17 cellular contexts compared by ENCODE assay signal in the genomic region with DNA sequence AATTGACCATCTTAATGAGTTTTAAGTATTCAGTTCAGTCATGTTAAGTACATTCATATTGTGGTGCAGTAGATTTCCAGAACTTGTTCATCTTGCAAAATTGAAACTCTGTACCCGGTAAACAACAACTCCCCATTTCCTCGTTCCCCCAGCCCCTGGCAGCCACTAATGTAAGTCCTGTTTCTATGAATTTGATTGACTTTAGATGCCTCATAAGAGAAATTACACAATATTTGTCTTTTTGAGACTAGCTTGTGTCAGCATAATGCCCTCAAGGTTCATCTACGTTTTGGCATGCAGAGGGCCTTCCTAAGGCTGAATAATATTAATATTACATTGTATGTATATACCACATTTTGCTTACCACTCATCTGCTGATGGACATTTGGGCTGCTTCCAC.
"Had no signal": no experiment of that assay in that cellular context is flagged by ENCODE, and none has a peak within 500 bp of the region (broad histone marks: within the 10 kb centered on the region; RNA-seq: fewer than 3 reads in every experiment).

No MANE protein-coding gene starts in this region.

- ATAC-seq: gastroesophageal sphincter, left ventricle myocardium superior, T-cell had no signal

- H3K4me3 Mint-ChIP-seq: activated T-helper 1 cell treated with anti-CD3 and anti-CD28 coated beads, Interleukin-12 subunit alpha, Interleukin-12 subunit beta, Interleukin-2, Interleukin-4 antibody, amounts not matched to agents 30 ng/mL and 10 ng/mL and 1 ng/mL, durations not matched to agents 14 hours and 24 hours and 36 hours; mesothelial cell of epicardium; T-cell had no signal

- H3K27me3 Mint-ChIP-seq: T-cell had no signal

- H3K4me3 ChIP-seq: adrenal gland, colonic mucosa, gastroesophageal sphincter, skin epidermis, tibial nerve, vagina had no signal

- DNase-seq: activated CD4-positive, alpha-beta T cell treated with anti-CD3 and anti-CD28 coated beads for 48 hours; activated naive CD4-positive, alpha-beta T cell treated with Interleukin-2 at 50 U/mL for 16 hours; adrenal gland; caudate nucleus; colonic mucosa; effector CD4-positive, alpha-beta T cell; kidney; left ventricle myocardium superior; T-cell; T1000; WERI-Rb-1 had no signal

- H3K27ac Mint-ChIP-seq: activated T-helper 1 cell treated with anti-CD3 and anti-CD28 coated beads, Interleukin-12 subunit alpha, Interleukin-12 subunit beta, Interleukin-2, Interleukin-4 antibody, amounts not matched to agents 30 ng/mL and 10 ng/mL and 1 ng/mL, durations not matched to agents 14 hours and 24 hours and 36 hours; mesothelial cell of epicardium had no signal

- H3K27me3 ChIP-seq: adrenal gland, colonic mucosa, gastroesophageal sphincter, tibial nerve, vagina had no signal

- FAIRE-seq: kidney had no signal

- H3K9me3 ChIP-seq: adrenal gland, colonic mucosa, vagina had no signal

- H3K4me1 ChIP-seq: adrenal gland, colonic mucosa, gastroesophageal sphincter, tibial nerve, vagina had no signal

- H3K27ac ChIP-seq: adrenal gland, colonic mucosa, gastroesophageal sphincter, skin epidermis, tibial nerve, vagina, WERI-Rb-1 had no signal
